Comparison of ENCODE assay signal across 8 cellular contexts in the genomic region with DNA sequence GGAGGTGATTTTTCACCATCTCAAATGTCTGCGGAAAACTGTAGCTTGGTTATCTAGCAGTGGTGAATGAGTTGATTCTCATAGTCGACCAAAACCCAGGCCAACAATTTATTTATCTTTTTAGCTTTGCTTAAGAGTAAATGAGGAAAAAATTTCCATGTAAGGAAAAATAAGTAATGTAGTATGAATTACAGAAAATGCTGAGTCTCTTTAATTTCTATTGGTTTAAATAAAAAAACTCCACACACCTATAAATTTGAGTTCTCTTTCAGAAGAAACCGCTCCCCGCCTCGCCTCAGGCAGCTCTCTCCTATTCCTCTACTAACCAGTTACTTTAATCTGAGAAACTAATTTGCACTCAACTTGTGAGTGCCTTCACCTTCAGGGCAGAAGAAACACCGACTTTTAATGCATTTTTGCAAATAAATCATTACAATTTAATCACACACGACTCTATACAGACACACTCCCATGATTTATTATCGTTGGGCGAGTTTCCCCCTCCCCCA. TPM values are rescaled to one million over a fixed set of nuclear protein-coding genes. Genes with fewer than 3 reads are reported as not detected.
DNase-seq lines count a peak whose midpoint lies in the region; ATAC-seq and TF ChIP-seq lines count a peak whose summit lies in the region.

No MANE protein-coding gene starts in this region.

- no peak for TF ChIP-seq EP300 in SK-N-SH (IDR thresholded peaks at IDR 0.05; ENCODE audit: borderline replicate concordance in 1 of 2, low read depth in 1 of 2, low read length in 1 of 2)

- POLR2A ChIA-PET in SK-N-SH (lab: Yijun Ruan, JAX) = interaction anchor here (0.6 to 1.4 kb wide), 4 partner anchors 9 to 566 kb away, joined by 3 to 7 read pairs (median 4); no protein-coding TSS in a partner anchor

- no peaks in the 10 kb centered on the region for H3K27me3 ChIP-seq in SK-N-SH (ENCODE audit: insufficient read depth)
- H3K27me3 ChIP-seq in KMS-11 (ENCODE audit: insufficient read depth, low read depth) = no peaks in the 10 kb centered on the region; the same call in 1 of the 2 replicates
- H3K27me3 ChIP-seq in ectodermal cell (ENCODE audit: control insufficient read depth, insufficient read depth, low read length, poor library complexity, severe bottlenecking) = peaks cover 54% of the 10 kb centered on the region
- H3K27me3 ChIP-seq in neuron (ENCODE audit: insufficient read depth, low read length) = peaks cover 44% of the 10 kb centered on the region

- peak overlapping the region; percentile 87 for H3K9ac ChIP-seq in SK-N-SH
- peak overlapping the region; percentile 80 for H3K9ac ChIP-seq in KMS-11

- H3K27ac ChIP-seq in SK-N-SH (ENCODE audit: low read depth in 2 of 2, low read length in 1 of 2) = peak overlapping the region; percentile 87 to 97
- H3K27ac ChIP-seq in KMS-11 = peak overlapping the region; percentile 80
- H3K27ac ChIP-seq in ectodermal cell (ENCODE audit: insufficient read depth, low read depth, low read length, poor library complexity, severe bottlenecking) = no peak overlapping the region

- peak overlapping the region; percentile 83 for H3K4me2 ChIP-seq in SK-N-SH
- peak overlapping the region; percentile 94 for H3K4me2 ChIP-seq in KMS-11

- H3K9me2 ChIP-seq in SK-N-SH = no peaks in the 10 kb centered on the region

- no peak for TF ChIP-seq RAD21 in SK-N-SH (IDR thresholded peaks at IDR 0.05; ENCODE audit: low read length)

- peaks cover 0 to 9% of the 10 kb centered on the region in 2 experiments for H3K36me3 ChIP-seq in SK-N-SH (replicated peaks in 1 of 2; ENCODE audit: control insufficient read depth in 1 of 2, insufficient read depth in 2 of 2, low read length in 1 of 2)
- no peaks in the 10 kb centered on the region for H3K36me3 ChIP-seq in KMS-11 (ENCODE audit: insufficient read depth)
- H3K36me3 ChIP-seq in ectodermal cell (ENCODE audit: control insufficient read depth, insufficient read depth, low read length) = no peaks in the 10 kb centered on the region
- H3K36me3 ChIP-seq in neuron (ENCODE audit: insufficient read depth, low read length) = no peaks in the 10 kb centered on the region

- H3K9me3 ChIP-seq in SK-N-SH (no peaks in the 10 kb centered on the region), ectodermal cell (ENCODE audit: control insufficient read depth, low read length) (no peaks in the 10 kb centered on the region), neuron (ENCODE audit: low read length) (no peaks in the 10 kb centered on the region)

- no peak for DNase-seq in SK-N-SH
- DNase-seq in RKO (ENCODE audit: low spot score) = no peak
- DNase-seq in hypothalamus (lab: John Stamatoyannopoulos, UW) = no peak

- H4K20me1 ChIP-seq in SK-N-SH (ENCODE audit: insufficient read depth) = no peaks in the 10 kb centered on the region
- no peaks in the 10 kb centered on the region for H4K20me1 ChIP-seq in KMS-11 (ENCODE audit: insufficient read depth)

- H3K4me1 ChIP-seq in SK-N-SH (ENCODE audit: control insufficient read depth in 1 of 2, insufficient read depth in 2 of 2, low read depth in 1 of 2, low read length in 1 of 2) (peaks cover 3 to 8% of the 10 kb centered on the region in 2 experiments; a peak in 3 of 4 replicates), KMS-11 (ENCODE audit: low read depth, poor library complexity, severe bottlenecking) (peaks cover 26% of the 10 kb centered on the region), ectodermal cell (ENCODE audit: control insufficient read depth, insufficient read depth, low read length) (peaks cover 16% of the 10 kb centered on the region), neuron (ENCODE audit: insufficient read depth, low read length) (peaks cover 22% of the 10 kb centered on the region)

- H3K79me2 ChIP-seq in SK-N-SH (ENCODE audit: insufficient read depth) (peaks cover 49% of the 10 kb centered on the region), KMS-11 (ENCODE audit: insufficient read depth, low read depth) (peaks cover 41% of the 10 kb centered on the region)

- WGBS in SK-N-SH (ENCODE audit: low lambda C conversion rate) = 35% methylated on average over 9 of the region's 9 CpGs
- WGBS in ectodermal cell, 2 experiments = 7 to 8% methylated on average over 8 to 9 of the region's 9 CpGs

- ATAC-seq in SK-N-SH treated with all-trans-retinoic acid at 6 μM for 48 hours (no peak), GM21526 (IDR thresholded peaks at IDR 0.05; ENCODE audit: low FRiP score, unreplicated experiment) (no peak)

- CTCF ChIA-PET in SK-N-SH (lab: Yijun Ruan, JAX) = interaction anchor here (0.6 to 3.0 kb wide), 8 partner anchors 17 to 537 kb away, joined by 3 to 13 read pairs (median 4); no protein-coding TSS in a partner anchor

- peaks cover 16% of the 10 kb centered on the region for H3F3A ChIP-seq in SK-N-SH (replicated peaks; ENCODE audit: insufficient read depth)

- peak overlapping the region; percentile 82 for H2AFZ ChIP-seq in SK-N-SH (ENCODE audit: low read depth)
- peak overlapping the region; percentile 79 for H2AFZ ChIP-seq in KMS-11 (ENCODE audit: low read depth)
- peak overlapping the region; percentile 100 for H2AFZ ChIP-seq in neuron (ENCODE audit: low read depth, low read length)

- H3K4me3 ChIP-seq in SK-N-SH (ENCODE audit: low read depth in 2 of 2, low read length in 1 of 2) (peak overlapping the region; percentile 87 to 93), KMS-11 (IDR thresholded peaks at IDR 0.05; ENCODE audit: insufficient read depth, low read depth, low read length) (peak overlapping the region; percentile 97), ectodermal cell (ENCODE audit: insufficient read depth, low read depth, low read length) (peak overlapping the region; percentile 96), neuron (ENCODE audit: low read length) (peak overlapping the region; percentile 80)

- no peak for TF ChIP-seq CTCF in SK-N-SH (IDR thresholded peaks at IDR 0.05)
- no peak for TF ChIP-seq CTCF in KMS-11 (conservative IDR thresholded peaks at IDR 0.05; ENCODE audit: low read depth, low read length)

TF ChIP-seq in SK-N-SH, 30 proteins besides CTCF, POLR2A, EP300 and RAD21 (continues in another document):
- TF ChIP-seq FOSL2 (IDR thresholded peaks at IDR 0.05; ENCODE audit: borderline replicate concordance, low read depth) (no peak), SIN3A (IDR thresholded peaks at IDR 0.05; ENCODE audit: borderline replicate concordance, low read depth, low read length) (no peak), USF2 (IDR thresholded peaks at IDR 0.05; ENCODE audit: borderline replicate concordance, low read depth, low read length) (no peak), FOXM1 (IDR thresholded peaks at IDR 0.05; ENCODE audit: low read depth) (no peak), SMC3 (IDR thresholded peaks at IDR 0.05; ENCODE audit: low read depth, low read length) (no peak), RXRA (IDR thresholded peaks at IDR 0.05; ENCODE audit: borderline replicate concordance, low read depth) (no peak), ELF1 (IDR thresholded peaks at IDR 0.05) (no peak)

TF ChIP-seq in SK-N-SH treated with all-trans-retinoic acid at 6 μM for 48 hours, 23 proteins besides CTCF, POLR2A, EP300 and RAD21:
- TF ChIP-seq ZFP30 (CRISPR knock-in tag; IDR thresholded peaks at IDR 0.05) (no peak), CSDC2 (CRISPR knock-in tag; IDR thresholded peaks at IDR 0.05) (no peak)

RNA-seq across cellular contexts. Expression of gene RSRC1, which starts 0.5 kb away (rescaled TPM):
- polyA plus RNA-seq in SK-N-SH (2012; rRNA removed) = 4.4 and 4.5 TPM in 2 replicates
- 8.6 and 10.9 TPM in 2 replicates for polyA plus RNA-seq in SK-N-SH (2012; cell fraction: cytosol; rRNA removed)
- 2.7 and 5.1 TPM in 2 replicates for polyA plus RNA-seq in SK-N-SH (2012; cell fraction: nucleus; rRNA removed)
- 42.2 TPM for polyA plus RNA-seq in ectodermal cell (2013, experiment 1 of 4)
- polyA plus RNA-seq in ectodermal cell (2013, experiment 2 of 4) = 44.6 TPM
- polyA plus RNA-seq in ectodermal cell (2013, experiment 3 of 4) = 32.1 TPM
- 39.3 TPM for polyA plus RNA-seq in ectodermal cell (2013, experiment 4 of 4)

RNA-seq across cellular contexts. Expression of gene SHOX2, which starts 3.1 kb away (rescaled TPM):
- polyA plus RNA-seq in SK-N-SH (2012; rRNA removed) = 17.1 and 20.2 TPM in 2 replicates
- 10.8 and 11.8 TPM in 2 replicates for polyA plus RNA-seq in SK-N-SH (2012; cell fraction: cytosol; rRNA removed)
- polyA plus RNA-seq in SK-N-SH (2012; cell fraction: nucleus; rRNA removed) = 81.5 and 86.0 TPM in 2 replicates
- 0.72 TPM for polyA plus RNA-seq in ectodermal cell (2013, experiment 1 of 4)
- 1.0 TPM for polyA plus RNA-seq in ectodermal cell (2013, experiment 2 of 4)
- polyA plus RNA-seq in ectodermal cell (2013, experiment 3 of 4) = 0.75 TPM
- 0.61 TPM for polyA plus RNA-seq in ectodermal cell (2013, experiment 4 of 4)
